Comparison of ENCODE assay signal across 29 cellular contexts in genomic region chr3:59482001-59482400, GRCh38.
DNase-seq lines count a peak whose midpoint lies in the region; ATAC-seq and TF ChIP-seq lines count a peak whose summit lies in the region.
"Had no signal": no experiment of that assay in that cellular context is flagged by ENCODE, and none has a peak within 500 bp of the region (broad histone marks: within the 10 kb centered on the region; RNA-seq: fewer than 3 reads in every experiment).

No MANE protein-coding gene starts in this region.

- H3K27ac ChIP-seq in breast epithelium: no peak overlapping the region
- H3K27ac ChIP-seq in body of pancreas: peak overlapping the region in 2 of 4 donors; percentile 26 to 35
- no peak overlapping the region for H3K27ac ChIP-seq in neuronal stem cell (replicated peaks; ENCODE audit: low read length)
- H3K27ac ChIP-seq: neural progenitor cell, sigmoid colon, SJSA1, uterus had no signal

- H3K4me2 ChIP-seq in neuronal stem cell (ENCODE audit: insufficient read depth, low read length, poor library complexity, severe bottlenecking): no peak overlapping the region
- H3K4me2 ChIP-seq: neural progenitor cell had no signal

- H3K18ac ChIP-seq in neuronal stem cell (ENCODE audit: low read length): no peak overlapping the region

- peak; percentile 75 for ATAC-seq in body of pancreas
- ATAC-seq in GM19351 (IDR thresholded peaks at IDR 0.05; ENCODE audit: unreplicated experiment): no peak
- no peak for ATAC-seq in GM18870 (IDR thresholded peaks at IDR 0.05; ENCODE audit: unreplicated experiment)
- ATAC-seq: left cardiac atrium had no signal

- H3K27ac Mint-ChIP-seq in MCF 10A (ENCODE audit: low read depth, unreplicated experiment): peak overlapping the region; percentile 49
- H3K27ac Mint-ChIP-seq: activated naive CD8-positive, alpha-beta T cell treated with anti-CD3 and anti-CD28 coated beads, Interleukin-2, amount 10 ng/mL, durations not matched to agents 7 days and 5 days; CD4-positive, alpha-beta T cell; IgD-negative memory B cell; memory B cell; neural progenitor cell had no signal

- intact Hi-C loops in MCF 10A (cut with micrococcal nuclease): loop anchor here (5.0 kb wide), 1 partner anchor 75 kb away; no protein-coding TSS in a partner anchor
- intact Hi-C loops in breast epithelium (cut with DNase I; ENCODE audit: low total_unique reads): no loop called here
- intact Hi-C loops in body of pancreas (cut with DNase I): no loop called here

- no peak overlapping the region for H2BK15ac ChIP-seq in neuronal stem cell (ENCODE audit: low read length)

- CTCF ChIA-PET in MCF 10A (lab: Yijun Ruan, JAX): interaction anchor here (0.6 to 0.9 kb wide), 2 partner anchors 256 to 428 kb away, joined by 3 to 4 read pairs; no protein-coding TSS in a partner anchor

- H2BK12ac ChIP-seq in neuronal stem cell (ENCODE audit: low read length): no peak overlapping the region

- H3K23ac ChIP-seq in neuronal stem cell (ENCODE audit: low read depth, low read length, poor library complexity): no peak overlapping the region

- no peak overlapping the region for H4K91ac ChIP-seq in neuronal stem cell (ENCODE audit: low read depth, low read length, poor library complexity)

- H4K8ac ChIP-seq in neuronal stem cell (ENCODE audit: low read depth, low read length): no peak overlapping the region

- WGBS in body of pancreas, 2 donors: 61 to 65% methylated on average over 3 of the region's 3 CpGs
- WGBS in neuronal stem cell (ENCODE audit: extremely low coverage in 2 of 2, insufficient read length in 2 of 2, insufficient replicate concordance in 1 of 2), 2 donors: no CpG with 5 or more reads among the region's 3 CpGs

- DNase-seq in MCF 10A (ENCODE audit: unreplicated experiment) (no peak), breast epithelium (ENCODE audit: low spot score in 2 of 2) (no peak), body of pancreas (no peak), kidney glomerular epithelial cell (lab: John Stamatoyannopoulos, UW) (peak; percentile 32), AG08396 (ENCODE audit: low spot score) (no peak), neuronal stem cell (ENCODE audit: low spot score) (no peak)
- DNase-seq: 8988T; activated CD8-positive, alpha-beta memory T cell treated with anti-CD3 and anti-CD28 coated beads for 24 hours; activated effector memory CD4-positive, alpha-beta T cell treated with anti-CD3 and anti-CD28 coated beads, Interleukin-2, amount 50 U/mL, for 16 hours; activated naive CD8-positive, alpha-beta T cell treated with anti-CD3 and anti-CD28 coated beads, Interleukin-2, amount 10 ng/mL, durations not matched to agents 7 days and 5 days; activated T-cell treated with anti-CD3 and anti-CD28 coated beads, Interleukin-2, amount 50 U/mL, for 1 hour; AML-193; CD4-positive, alpha-beta T cell; left cardiac atrium; NCI-H1105; NCI-H187 treated with DMSO at 0.1 percent for 48 hours; NCI-H2171 treated with DMSO at 0.1 percent for 48 hours; NCI-H524; sigmoid colon; stimulated activated CD4-positive, alpha-beta T cell treated with anti-CD3 and anti-CD28 coated beads, Interleukin-15, amount 100 ng/mL, for 24 hours; stimulated activated naive CD4-positive, alpha-beta T cell; uterus had no signal

- no peak overlapping the region for H3K4ac ChIP-seq in neuronal stem cell (ENCODE audit: low read length)

- no peaks in the 10 kb centered on the region for H3K36me3 Mint-ChIP-seq in MCF 10A (ENCODE audit: insufficient read depth, unreplicated experiment)
- H3K36me3 Mint-ChIP-seq: IgD-negative memory B cell, memory B cell, neural progenitor cell had no signal

- no peaks in the 10 kb centered on the region for H3K27me3 ChIP-seq in breast epithelium
- no peaks in the 10 kb centered on the region for H3K27me3 ChIP-seq in body of pancreas
- H3K27me3 ChIP-seq in neuronal stem cell (ENCODE audit: control insufficient read depth in 3 of 3, insufficient read depth in 3 of 3, low read depth in 1 of 3, low read length in 3 of 3): no peaks in the 10 kb centered on the region
- H3K27me3 ChIP-seq: neural progenitor cell, sigmoid colon, SJSA1, uterus had no signal

- H3K4me3 Mint-ChIP-seq in MCF 10A (ENCODE audit: unreplicated experiment): no peak overlapping the region
- H3K4me3 Mint-ChIP-seq: activated naive CD8-positive, alpha-beta T cell treated with anti-CD3 and anti-CD28 coated beads, Interleukin-2, amount 10 ng/mL, durations not matched to agents 7 days and 5 days; CD4-positive, alpha-beta T cell; IgD-negative memory B cell; memory B cell; neural progenitor cell had no signal

- no peaks in the 10 kb centered on the region for H3K9me3 Mint-ChIP-seq in MCF 10A (ENCODE audit: unreplicated experiment)
- H3K9me3 Mint-ChIP-seq: CD4-positive, alpha-beta T cell; IgD-negative memory B cell; memory B cell; neural progenitor cell had no signal

- TF ChIP-seq POLR2A in breast epithelium (IDR thresholded peaks at IDR 0.05) (no peak), body of pancreas (IDR thresholded peaks at IDR 0.05) (no peak)

- no peak overlapping the region for H3K9ac ChIP-seq in neuronal stem cell (ENCODE audit: low read depth, low read length, poor library complexity)
- H3K9ac ChIP-seq: neural progenitor cell had no signal

- H3K4me3 ChIP-seq in breast epithelium (no peak overlapping the region), body of pancreas (no peak overlapping the region), neuronal stem cell (ENCODE audit: low read length in 2 of 2) (no peak overlapping the region)
- H3K4me3 ChIP-seq: HAP-1, neural progenitor cell, sigmoid colon, SJSA1, uterus had no signal

- BruUV-seq in MCF 10A (replicated peaks; lab: Mats Ljungman, UMichigan): no TSS peak

- POLR2A ChIA-PET in MCF 10A (lab: Yijun Ruan, JAX): interaction anchor here (0.6 kb wide), 2 partner anchors 84 to 1089 kb away, joined by 3 to 5 read pairs; no protein-coding TSS in a partner anchor

- H2BK5ac ChIP-seq in neuronal stem cell (ENCODE audit: low read length): no peak overlapping the region

- peaks cover 25% of the 10 kb centered on the region for H3K4me1 Mint-ChIP-seq in MCF 10A (ENCODE audit: insufficient read depth, unreplicated experiment)

- TF ChIP-seq CTCF in MCF 10A (IDR thresholded peaks at IDR 0.05; ENCODE audit: unreplicated experiment) (no peak), breast epithelium (IDR thresholded peaks at IDR 0.05) (no peak), body of pancreas (IDR thresholded peaks at IDR 0.05) (no peak)

- no peaks in the 10 kb centered on the region for H3K9me3 ChIP-seq in breast epithelium
- no peaks in the 10 kb centered on the region for H3K9me3 ChIP-seq in body of pancreas
- H3K9me3 ChIP-seq in neuronal stem cell (replicated peaks in 1 of 2; ENCODE audit: control insufficient read depth in 2 of 2, insufficient read depth in 1 of 2, low read depth in 1 of 2, low read length in 2 of 2): no peaks in the 10 kb centered on the region
- H3K9me3 ChIP-seq: HAP-1, sigmoid colon, SJSA1, uterus had no signal

- H2AK5ac ChIP-seq in neuronal stem cell (ENCODE audit: low read depth, low read length): no peak overlapping the region

- H3K4me1 ChIP-seq in breast epithelium (peaks cover 0 to 5% of the 10 kb centered on the region in 2 donors), body of pancreas (peaks cover 5% of the 10 kb centered on the region), neuronal stem cell (ENCODE audit: control insufficient read depth in 2 of 2, insufficient read depth in 1 of 2, low read depth in 1 of 2, low read length in 2 of 2) (no peaks in the 10 kb centered on the region)
- H3K4me1 ChIP-seq: HAP-1, neural progenitor cell, sigmoid colon, uterus had no signal

- no peaks in the 10 kb centered on the region for H3K27me3 Mint-ChIP-seq in MCF 10A (ENCODE audit: insufficient read depth, unreplicated experiment)
- H3K27me3 Mint-ChIP-seq: activated naive CD8-positive, alpha-beta T cell treated with anti-CD3 and anti-CD28 coated beads, Interleukin-2, amount 10 ng/mL, durations not matched to agents 7 days and 5 days; CD4-positive, alpha-beta T cell; memory B cell had no signal

- H2BK120ac ChIP-seq in neuronal stem cell (ENCODE audit: low read depth, low read length): no peak overlapping the region

- no peak overlapping the region for H2AFZ ChIP-seq in neuronal stem cell (ENCODE audit: low read length)
- H2AFZ ChIP-seq: neural progenitor cell had no signal

- no peaks in the 10 kb centered on the region for H3K36me3 ChIP-seq in breast epithelium
- no peaks in the 10 kb centered on the region for H3K36me3 ChIP-seq in body of pancreas (replicated peaks in 1 of 2; ENCODE audit: insufficient read depth in 1 of 2, low read depth in 2 of 2)
- no peaks in the 10 kb centered on the region for H3K36me3 ChIP-seq in neuronal stem cell (replicated peaks in 1 of 2; ENCODE audit: control insufficient read depth in 2 of 2, insufficient read depth in 2 of 2, low read length in 2 of 2)
- H3K36me3 ChIP-seq: HAP-1, neural progenitor cell, sigmoid colon, SJSA1, uterus had no signal

- no peak overlapping the region for H3K14ac ChIP-seq in neuronal stem cell (ENCODE audit: low read length)

- H3K79me1 ChIP-seq in neuronal stem cell (ENCODE audit: low read depth, low read length): no peaks in the 10 kb centered on the region
